Comparison of ENCODE assay signal across 7 cellular contexts in the genomic region with DNA sequence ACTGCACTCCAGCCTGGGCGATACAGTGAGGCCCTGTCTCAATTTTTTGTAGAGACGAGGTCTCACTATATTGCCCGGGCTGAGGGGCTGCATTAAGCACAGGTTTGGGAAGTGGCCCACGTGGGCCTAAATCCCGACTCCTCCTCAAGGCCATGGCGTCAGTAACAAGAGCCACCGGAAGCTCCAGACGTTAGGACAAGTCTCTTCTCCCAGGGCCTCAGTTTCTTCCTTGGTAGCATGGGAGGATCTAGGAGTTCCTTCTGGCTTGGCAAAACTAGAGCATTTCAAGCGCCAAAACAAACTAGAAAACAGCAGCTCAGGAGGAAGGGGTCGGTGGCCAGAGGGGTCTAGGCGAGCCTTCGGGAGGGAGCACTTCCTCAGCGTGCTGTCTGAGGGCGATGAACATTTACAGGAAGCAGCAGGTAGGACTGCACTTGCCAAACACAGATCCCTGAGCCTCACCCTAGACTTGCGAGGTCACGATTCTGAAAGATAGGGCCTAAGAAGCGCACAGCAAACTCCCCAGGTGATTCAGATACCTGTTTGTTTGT. TPM values are rescaled to one million over a fixed set of nuclear protein-coding genes. Genes with fewer than 3 reads are reported as not detected.
DNase-seq lines count a peak whose midpoint lies in the region; ATAC-seq and TF ChIP-seq lines count a peak whose summit lies in the region.

No MANE protein-coding gene starts in this region.

- H3K27me3 ChIP-seq in RWPE2 (ENCODE audit: insufficient read depth, poor library complexity, severe bottlenecking), result no peaks in the 10 kb centered on the region

- H3K4me1 Mint-ChIP-seq in HFFc6 (ENCODE audit: low read depth) (peaks cover 47% of the 10 kb centered on the region), osteocyte (ENCODE audit: unreplicated experiment) (peaks cover 21% of the 10 kb centered on the region)

- TF ChIP-seq CTCF in GM12865 (IDR thresholded peaks at IDR 0.05; ENCODE audit: insufficient read depth, low read depth, low read length, missing control alignments) (no peak), HFFc6 (IDR thresholded peaks at IDR 0.05) (no peak), RWPE2 (IDR thresholded peaks at IDR 0.05; ENCODE audit: poor library complexity, severe bottlenecking) (no peak), epithelial cell of proximal tubule (conservative IDR thresholded peaks at IDR 0.05; ENCODE audit: low read depth, low read length) (no peak), osteocyte (IDR thresholded peaks at IDR 0.05) (no peak)

- no peaks in the 10 kb centered on the region for H3K9me3 ChIP-seq in RWPE2 (ENCODE audit: severe bottlenecking)

- DNase-seq in GM12865 (ENCODE audit: low read depth) (no peak), HFFc6 (no peak), RWPE2 (ENCODE audit: low spot score) (peak; percentile 45), epithelial cell of proximal tubule (ENCODE audit: low read depth) (no peak), osteocyte (ENCODE audit: extremely low spot score, unreplicated experiment) (no peak)
- DNase-seq in stimulated activated CD4-positive, alpha-beta T cell treated with anti-CD3 and anti-CD28 coated beads, Interleukin-4, amount 100 ng/mL, for 4 hours, result no peak

- ATAC-seq in RWPE2 (ENCODE audit: low read depth), result peak; percentile 15
- ATAC-seq in GM18520 (IDR thresholded peaks at IDR 0.05; ENCODE audit: unreplicated experiment), result no peak

- H3K27me3 Mint-ChIP-seq in HFFc6 (ENCODE audit: insufficient read depth) (peaks cover 20% of the 10 kb centered on the region), osteocyte (ENCODE audit: unreplicated experiment) (no peaks in the 10 kb centered on the region)

- H3K36me3 ChIP-seq in RWPE2 (ENCODE audit: low read depth), result peaks cover 82% of the 10 kb centered on the region

- H3K9me3 Mint-ChIP-seq in HFFc6, result no peaks in the 10 kb centered on the region
- H3K9me3 Mint-ChIP-seq in osteocyte (ENCODE audit: unreplicated experiment), result no peaks in the 10 kb centered on the region

- H3K27ac Mint-ChIP-seq in HFFc6 (peak overlapping the region; percentile 82), osteocyte (ENCODE audit: unreplicated experiment) (peak overlapping the region; percentile 91)

- peaks cover 3% of the 10 kb centered on the region for H3K4me1 ChIP-seq in RWPE2 (ENCODE audit: insufficient read depth, poor library complexity, severe bottlenecking)

- H3K4me3 ChIP-seq in GM12865 (ENCODE audit: low read depth, low read length) (peak overlapping the region; percentile 86), RWPE2 (ENCODE audit: severe bottlenecking) (peak overlapping the region; percentile 57), epithelial cell of proximal tubule (ENCODE audit: low read depth, low read length) (peak overlapping the region; percentile 71)

- H3K27ac ChIP-seq in RWPE2 (ENCODE audit: poor library complexity, severe bottlenecking), result peak overlapping the region; percentile 87

- H3K36me3 Mint-ChIP-seq in HFFc6 (ENCODE audit: low read depth), result peaks cover 47% of the 10 kb centered on the region
- H3K36me3 Mint-ChIP-seq in osteocyte (ENCODE audit: unreplicated experiment), result peaks cover 53% of the 10 kb centered on the region

- H3K4me3 Mint-ChIP-seq in HFFc6 (peak overlapping the region; percentile 93), osteocyte (ENCODE audit: unreplicated experiment) (peak overlapping the region; percentile 87)

RNA-seq across cellular contexts. Expression of a gene that starts 0.5 kb away (rescaled TPM):
- total RNA-seq in HFFc6 (2021; fragmentation: NEBNext Ultra II Directional; extraction: Animal tissue kit (Norgen Biotek cat#: 25700)), result 10 to 100 TPM; 17.6 to 27.5 (median 22.5) TPM
- total RNA-seq in epithelial cell of proximal tubule, result 13.2 and 24.5 TPM in 2 replicates
- 20.8 and 24.8 TPM in 2 replicates for total RNA-seq in osteocyte

RNA-seq across cellular contexts. Expression of a gene that starts 7.6 kb away (rescaled TPM):
- 1,000 to 10,000 TPM; 2,685 to 3,032 (median 2,841) TPM for total RNA-seq in HFFc6 (2021; fragmentation: NEBNext Ultra II Directional; extraction: Animal tissue kit (Norgen Biotek cat#: 25700))
- total RNA-seq in epithelial cell of proximal tubule, result 2,957 and 5,028 TPM in 2 replicates
- 2,560 and 2,646 TPM in 2 replicates for total RNA-seq in osteocyte

RNA-seq across cellular contexts. Expression of a gene that starts 8.1 kb away (rescaled TPM):
- total RNA-seq in HFFc6 (2021; fragmentation: NEBNext Ultra II Directional; extraction: Animal tissue kit (Norgen Biotek cat#: 25700)), result 10 to 100 TPM; 18.5 to 30.0 (median 25.9) TPM
- total RNA-seq in epithelial cell of proximal tubule, result 30.6 and 40.2 TPM in 2 replicates
- total RNA-seq in osteocyte, result 13.7 and 13.8 TPM in 2 replicates
